Comparison of ENCODE assay signal across 7 cellular contexts in genomic region chr17:44708401-44709263, GRCh38. TPM values are rescaled to one million over a fixed set of nuclear protein-coding genes. Genes with fewer than 3 reads are reported as not detected.
DNase-seq lines count a peak whose midpoint lies in the region; ATAC-seq, FAIRE-seq and TF ChIP-seq lines count a peak whose summit lies in the region.

Gene DBF4B (plus strand): TSS chr17:44708665. CDS start chr17:44708821, 156 bp downstream.

- peak; percentile 65 for ATAC-seq in GM18517 (IDR thresholded peaks at IDR 0.05; ENCODE audit: unreplicated experiment)
- ATAC-seq in activated T-cell treated with anti-CD3 and anti-CD28 coated beads, Interleukin-2, amount 50 U/mL, for 72 hours (replicated peaks in 1 of 2), result peak; percentile 88 to 92
- ATAC-seq in naive B cell (ENCODE audit: low read depth in 2 of 2), result peak; percentile 87 to 95

- H3K27me3 Mint-ChIP-seq in activated T-cell treated with anti-CD3 and anti-CD28 coated beads, Interleukin-2, amount 50 U/mL, for 72 hours (ENCODE audit: low read depth), result peaks cover 10% of the 10 kb centered on the region
- peaks cover 0 to 12% (median 4%) of the 10 kb centered on the region in 3 donors for H3K27me3 Mint-ChIP-seq in naive B cell

- peak within 1 kb of the TSS; percentile 96 for H3K4me3 ChIP-seq in fibroblast of mammary gland (ENCODE audit: control insufficient read depth, low read depth, low read length)

- H3K27ac Mint-ChIP-seq in activated T-cell treated with anti-CD3 and anti-CD28 coated beads, Interleukin-2, amount 50 U/mL, for 72 hours, result no peak within 1 kb of the TSS
- no peak within 1 kb of the TSS for H3K27ac Mint-ChIP-seq in naive B cell

- no peaks in the 10 kb centered on the region for H3K9me3 Mint-ChIP-seq in activated T-cell treated with anti-CD3 and anti-CD28 coated beads, Interleukin-2, amount 50 U/mL, for 72 hours
- H3K9me3 Mint-ChIP-seq in naive B cell, result no peaks in the 10 kb centered on the region

- DNase-seq in LHCN-M2 (ENCODE audit: low read depth) (peak; percentile 93), RCC 7860 (ENCODE audit: low spot score) (peak; percentile 78), fibroblast of mammary gland (ENCODE audit: low read depth) (peak; percentile 92), naive B cell (peak; percentile 85)
- DNase-seq in activated T-cell treated with anti-CD3 and anti-CD28 coated beads, Interleukin-2, amount 50 U/mL, for 72 hours, result peak; percentile 86 to 90
- DNase-seq in stimulated activated CD8-positive, alpha-beta memory T cell treated with anti-CD3 and anti-CD28 coated beads, Interleukin-7, amount 100 ng/mL, for 48 hours (ENCODE audit: extremely low read depth in 1 of 2, low read depth in 1 of 2), result peak; percentile 49 to 71

- no peaks in the 10 kb centered on the region for H3K36me3 Mint-ChIP-seq in activated T-cell treated with anti-CD3 and anti-CD28 coated beads, Interleukin-2, amount 50 U/mL, for 72 hours (ENCODE audit: insufficient read depth in 2 of 2)
- H3K36me3 Mint-ChIP-seq in naive B cell, result no peaks in the 10 kb centered on the region

- H3K4me3 Mint-ChIP-seq in activated T-cell treated with anti-CD3 and anti-CD28 coated beads, Interleukin-2, amount 50 U/mL, for 72 hours, result no peak within 1 kb of the TSS
- H3K4me3 Mint-ChIP-seq in naive B cell, result no peak within 1 kb of the TSS

- peaks cover 7% of the 10 kb centered on the region for H3K4me1 Mint-ChIP-seq in activated T-cell treated with anti-CD3 and anti-CD28 coated beads, Interleukin-2, amount 50 U/mL, for 72 hours (ENCODE audit: low read depth)
- no peaks in the 10 kb centered on the region for H3K4me1 Mint-ChIP-seq in naive B cell

- peak; percentile 8 for FAIRE-seq in RCC 7860 (lab: Jason Lieb, UNC)

- TF ChIP-seq CTCF in fibroblast of mammary gland (conservative IDR thresholded peaks at IDR 0.05; ENCODE audit: control insufficient read depth, insufficient read depth, low read depth, low read length), result no peak

RNA-seq across cellular contexts. Expression of gene DBF4B, which starts in this region (rescaled TPM):
- total RNA-seq in LHCN-M2 (2014; rRNA removed), result 14.4 and 14.5 TPM in 2 replicates
- polyA plus RNA-seq in LHCN-M2 (2012), result 8.1 TPM
- total RNA-seq in activated T-cell treated with anti-CD3 and anti-CD28 coated beads, Interleukin-2, amount 50 U/mL, for 72 hours, result 10 to 100 TPM; 24.7 to 34.4 TPM
- polyA plus RNA-seq in naive B cell (ENCODE audit: low read depth in 6 of 6), result 1 to 10 TPM in 3 of 6 donors, under 1 TPM in 3; 0.40 to 1.7 (median 0.79) TPM

Comparison
In these comparisons a context has a peak if more than half of its experiments do, and no peak if none do; other contexts are left out.
1. Peak in every context shown above with its lines: DNase-seq, ATAC-seq and H3K4me3 ChIP-seq.